1 cellular context compared by ENCODE assay signal in the genomic region with DNA sequence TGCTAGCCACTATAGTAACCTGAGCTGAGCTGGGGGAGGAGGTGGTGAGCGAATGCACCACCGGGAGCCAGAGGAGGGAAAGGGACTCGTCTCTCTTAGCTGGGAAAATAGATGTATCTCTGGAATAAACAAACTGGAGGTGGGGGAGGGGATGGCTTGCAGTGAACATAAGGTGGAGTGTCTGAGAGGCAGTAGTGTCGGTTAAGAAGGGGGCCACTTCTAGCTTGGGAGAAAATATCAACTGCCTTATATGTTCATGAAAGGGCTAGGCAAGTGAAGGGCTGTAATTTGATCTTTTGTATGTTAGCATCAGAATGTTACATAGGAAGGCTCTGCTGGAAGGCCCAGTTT.
TF ChIP-seq lines count a peak whose summit lies in the region.

No MANE protein-coding gene starts in this region.

TF ChIP-seq in GM12878, 131 proteins besides CTCF, POLR2A, EP300 and RAD21 (continued from another document):
- TF ChIP-seq, protein P1, sequence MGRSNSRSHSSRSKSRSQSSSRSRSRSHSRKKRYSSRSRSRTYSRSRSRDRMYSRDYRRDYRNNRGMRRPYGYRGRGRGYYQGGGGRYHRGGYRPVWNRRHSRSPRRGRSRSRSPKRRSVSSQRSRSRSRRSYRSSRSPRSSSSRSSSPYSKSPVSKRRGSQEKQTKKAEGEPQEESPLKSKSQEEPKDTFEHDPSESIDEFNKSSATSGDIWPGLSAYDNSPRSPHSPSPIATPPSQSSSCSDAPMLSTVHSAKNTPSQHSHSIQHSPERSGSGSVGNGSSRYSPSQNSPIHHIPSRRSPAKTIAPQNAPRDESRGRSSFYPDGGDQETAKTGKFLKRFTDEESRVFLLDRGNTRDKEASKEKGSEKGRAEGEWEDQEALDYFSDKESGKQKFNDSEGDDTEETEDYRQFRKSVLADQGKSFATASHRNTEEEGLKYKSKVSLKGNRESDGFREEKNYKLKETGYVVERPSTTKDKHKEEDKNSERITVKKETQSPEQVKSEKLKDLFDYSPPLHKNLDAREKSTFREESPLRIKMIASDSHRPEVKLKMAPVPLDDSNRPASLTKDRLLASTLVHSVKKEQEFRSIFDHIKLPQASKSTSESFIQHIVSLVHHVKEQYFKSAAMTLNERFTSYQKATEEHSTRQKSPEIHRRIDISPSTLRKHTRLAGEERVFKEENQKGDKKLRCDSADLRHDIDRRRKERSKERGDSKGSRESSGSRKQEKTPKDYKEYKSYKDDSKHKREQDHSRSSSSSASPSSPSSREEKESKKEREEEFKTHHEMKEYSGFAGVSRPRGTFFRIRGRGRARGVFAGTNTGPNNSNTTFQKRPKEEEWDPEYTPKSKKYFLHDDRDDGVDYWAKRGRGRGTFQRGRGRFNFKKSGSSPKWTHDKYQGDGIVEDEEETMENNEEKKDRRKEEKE (IDR thresholded peaks at IDR 0.05), result no peak
- TF ChIP-seq NFXL1 (IDR thresholded peaks at IDR 0.05; ENCODE audit: borderline replicate concordance) (no peak), SUPT20H (IDR thresholded peaks at IDR 0.05; ENCODE audit: borderline replicate concordance, control insufficient read depth, low read depth, low read length) (no peak), MTA2 (IDR thresholded peaks at IDR 0.05; ENCODE audit: low read depth) (peak; percentile 41; the same call in 1 of the 2 replicates), RUNX3 (IDR thresholded peaks at IDR 0.05; ENCODE audit: low read length) (peak; percentile 47; the same call in 1 of the 2 replicates), NFIC (IDR thresholded peaks at IDR 0.05; ENCODE audit: low read depth, low read length) (0 out of 2 replicates have a peak, but pooled peaks have one; percentile 35)
- TF ChIP-seq, protein P2, sequence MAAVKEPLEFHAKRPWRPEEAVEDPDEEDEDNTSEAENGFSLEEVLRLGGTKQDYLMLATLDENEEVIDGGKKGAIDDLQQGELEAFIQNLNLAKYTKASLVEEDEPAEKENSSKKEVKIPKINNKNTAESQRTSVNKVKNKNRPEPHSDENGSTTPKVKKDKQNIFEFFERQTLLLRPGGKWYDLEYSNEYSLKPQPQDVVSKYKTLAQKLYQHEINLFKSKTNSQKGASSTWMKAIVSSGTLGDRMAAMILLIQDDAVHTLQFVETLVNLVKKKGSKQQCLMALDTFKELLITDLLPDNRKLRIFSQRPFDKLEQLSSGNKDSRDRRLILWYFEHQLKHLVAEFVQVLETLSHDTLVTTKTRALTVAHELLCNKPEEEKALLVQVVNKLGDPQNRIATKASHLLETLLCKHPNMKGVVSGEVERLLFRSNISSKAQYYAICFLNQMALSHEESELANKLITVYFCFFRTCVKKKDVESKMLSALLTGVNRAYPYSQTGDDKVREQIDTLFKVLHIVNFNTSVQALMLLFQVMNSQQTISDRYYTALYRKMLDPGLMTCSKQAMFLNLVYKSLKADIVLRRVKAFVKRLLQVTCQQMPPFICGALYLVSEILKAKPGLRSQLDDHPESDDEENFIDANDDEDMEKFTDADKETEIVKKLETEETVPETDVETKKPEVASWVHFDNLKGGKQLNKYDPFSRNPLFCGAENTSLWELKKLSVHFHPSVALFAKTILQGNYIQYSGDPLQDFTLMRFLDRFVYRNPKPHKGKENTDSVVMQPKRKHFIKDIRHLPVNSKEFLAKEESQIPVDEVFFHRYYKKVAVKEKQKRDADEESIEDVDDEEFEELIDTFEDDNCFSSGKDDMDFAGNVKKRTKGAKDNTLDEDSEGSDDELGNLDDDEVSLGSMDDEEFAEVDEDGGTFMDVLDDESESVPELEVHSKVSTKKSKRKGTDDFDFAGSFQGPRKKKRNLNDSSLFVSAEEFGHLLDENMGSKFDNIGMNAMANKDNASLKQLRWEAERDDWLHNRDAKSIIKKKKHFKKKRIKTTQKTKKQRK (IDR thresholded peaks at IDR 0.05; ENCODE audit: low read depth, low read length), result no peak
TF ChIP-seq in GM12878: peak in this region for 5.
